Comparison of ENCODE assay signal across 8 cellular contexts in genomic region chr10:79320785-79321493, GRCh38. TPM values are rescaled to one million over a fixed set of nuclear protein-coding genes. Genes with fewer than 3 reads are reported as not detected.
A peak's percentile ranks its signal among the peaks of the same experiment; 100 is the strongest.
DNase-seq lines count a peak whose midpoint lies in the region; ATAC-seq, FAIRE-seq and TF ChIP-seq lines count a peak whose summit lies in the region.

No MANE protein-coding gene starts in this region.

- ATAC-seq in naive thymus-derived CD4-positive, alpha-beta T cell = peak; percentile 49
- ATAC-seq in HG03460 (IDR thresholded peaks at IDR 0.05; ENCODE audit: unreplicated experiment) = no peak
- ATAC-seq in aorta (ENCODE audit: low FRiP score) = no peak

- DNase-seq in Caki2 (ENCODE audit: low read depth) = peak; percentile 83
- peak; percentile 89 for DNase-seq in MG63
- DNase-seq in adrenal gland = peak in 4 of 7 donors; percentile 57 to 62 (median 58)
- no peak for DNase-seq in naive thymus-derived CD4-positive, alpha-beta T cell
- DNase-seq in kidney = no peak
- DNase-seq in occipital lobe (lab: John Stamatoyannopoulos, UW) = no peak
- no peak for DNase-seq in aorta

- H3K27me3 Mint-ChIP-seq in naive thymus-derived CD4-positive, alpha-beta T cell = peaks cover 0 to 4% (median 0%) of the 10 kb centered on the region in 5 donors

- H3K36me3 Mint-ChIP-seq in naive thymus-derived CD4-positive, alpha-beta T cell = peaks cover 0 to 27% (median 0%) of the 10 kb centered on the region in 5 donors

- H3K9me3 ChIP-seq in MG63 (no peaks in the 10 kb centered on the region; the same call in 1 of the 2 replicates), adrenal gland (replicated peaks in 1 of 3) (no peaks in the 10 kb centered on the region), kidney (ENCODE audit: control insufficient read depth in 1 of 2, low read length in 2 of 2) (no peaks in the 10 kb centered on the region), aorta (ENCODE audit: control insufficient read depth, low read length) (no peaks in the 10 kb centered on the region)
- H3K9me3 ChIP-seq in naive thymus-derived CD4-positive, alpha-beta T cell (ENCODE audit: control insufficient read depth in 2 of 3, low read length in 3 of 3) = no peaks in the 10 kb centered on the region

- H3K9me3 Mint-ChIP-seq in naive thymus-derived CD4-positive, alpha-beta T cell = peaks cover 0 to 15% (median 6%) of the 10 kb centered on the region in 11 donors

- TF ChIP-seq POLR2A in adrenal gland (IDR thresholded peaks at IDR 0.05) = no peak

- POLR2A ChIA-PET in naive thymus-derived CD4-positive, alpha-beta T cell (lab: Charles Lee) = interaction anchor here (1.4 kb wide), 1 partner anchor 25 kb away, joined by 4 read pairs; no protein-coding TSS in a partner anchor

- in situ Hi-C loops in Caki2 (cut with HindIII; ENCODE audit: low pct_unique_long_range_greater_than_20kb, low sequenced_read_pairs) = no loop called here

- no peaks in the 10 kb centered on the region for H3K27me3 ChIP-seq in MG63
- no peaks in the 10 kb centered on the region for H3K27me3 ChIP-seq in adrenal gland
- H3K27me3 ChIP-seq in naive thymus-derived CD4-positive, alpha-beta T cell (ENCODE audit: control insufficient read depth in 2 of 2, insufficient read depth in 2 of 2, low read length in 2 of 2) = no peaks in the 10 kb centered on the region
- H3K27me3 ChIP-seq in aorta (ENCODE audit: control insufficient read depth in 1 of 2, insufficient read depth in 2 of 2, low read length in 1 of 2) = no peaks in the 10 kb centered on the region

- peak overlapping the region in 2 of 10 donors; percentile 2 to 87 for H3K4me3 Mint-ChIP-seq in naive thymus-derived CD4-positive, alpha-beta T cell

- H3K27ac ChIP-seq in adrenal gland = peak overlapping the region in 1 of 5 donors; percentile 65
- no peak overlapping the region for H3K27ac ChIP-seq in naive thymus-derived CD4-positive, alpha-beta T cell (ENCODE audit: low read depth, low read length)
- H3K27ac ChIP-seq in kidney (ENCODE audit: low read depth in 2 of 2, low read length in 2 of 2) = no peak overlapping the region
- H3K27ac ChIP-seq in aorta (ENCODE audit: low read depth in 1 of 2, low read length in 2 of 2) = no peak overlapping the region

- H3K4me1 Mint-ChIP-seq in naive thymus-derived CD4-positive, alpha-beta T cell = peaks cover 64 to 91% (median 86%) of the 10 kb centered on the region in 7 donors

- CTCF ChIA-PET in naive thymus-derived CD4-positive, alpha-beta T cell (lab: Charles Lee) = interaction anchor here (0.6 kb wide), 1 partner anchor 78 kb away, joined by 3 read pairs; no protein-coding TSS in a partner anchor

- TF ChIP-seq CTCF in adrenal gland (IDR thresholded peaks at IDR 0.05) (no peak), kidney (IDR thresholded peaks at IDR 0.05; ENCODE audit: borderline replicate concordance, extremely low read depth, insufficient read depth) (no peak)

- H3K36me3 ChIP-seq in MG63 (peaks cover 23% of the 10 kb centered on the region), adrenal gland (replicated peaks in 1 of 2) (no peaks in the 10 kb centered on the region), kidney (ENCODE audit: control insufficient read depth in 1 of 2, insufficient read depth in 2 of 2, low read length in 2 of 2) (no peaks in the 10 kb centered on the region), aorta (ENCODE audit: control insufficient read depth in 1 of 2, insufficient read depth in 2 of 2, low read length in 1 of 2) (no peaks in the 10 kb centered on the region)
- H3K36me3 ChIP-seq in naive thymus-derived CD4-positive, alpha-beta T cell (ENCODE audit: control insufficient read depth in 2 of 3, insufficient read depth in 3 of 3, low read length in 3 of 3) = no peaks in the 10 kb centered on the region

- intact Hi-C loops in adrenal gland (cut with DNase I) = no loop called here
- intact Hi-C loops in naive thymus-derived CD4-positive, alpha-beta T cell (cut with micrococcal nuclease) = loop anchor here in 1 of 2 donors (10.0 kb wide), 2 partner anchors 256 to 1016 kb away; partner anchors contain the start of gene ZMIZ1
- intact Hi-C loops in kidney (cut with DNase I) = no loop called here
- intact Hi-C loops in aorta (cut with DNase I) = no loop called here

- H3K4me1 ChIP-seq in adrenal gland (replicated peaks in 1 of 2) (peaks cover 9% of the 10 kb centered on the region in 2 donors), kidney (ENCODE audit: control insufficient read depth in 1 of 2, insufficient read depth in 1 of 2, low read depth in 1 of 2, low read length in 2 of 2) (peaks cover 0 to 4% of the 10 kb centered on the region in 2 donors), aorta (ENCODE audit: control insufficient read depth in 1 of 2, insufficient read depth in 2 of 2, low read length in 2 of 2) (no peaks in the 10 kb centered on the region)
- H3K4me1 ChIP-seq in naive thymus-derived CD4-positive, alpha-beta T cell (ENCODE audit: control insufficient read depth in 2 of 2, insufficient read depth in 2 of 2, low read length in 2 of 2) = peaks cover 66 to 78% of the 10 kb centered on the region in 2 donors

- FAIRE-seq in kidney (lab: Jason Lieb, UNC) = no peak

- H3K9ac ChIP-seq in kidney (ENCODE audit: low read length in 2 of 2) = no peak overlapping the region

- peak overlapping the region in 3 of 9 donors; percentile 7 to 51 (median 15) for H3K27ac Mint-ChIP-seq in naive thymus-derived CD4-positive, alpha-beta T cell

- H3K4me3 ChIP-seq in MG63 (no peak overlapping the region), adrenal gland (no peak overlapping the region), kidney (ENCODE audit: low read length in 2 of 2) (no peak overlapping the region), aorta (ENCODE audit: low read length in 2 of 2) (no peak overlapping the region)
- no peak overlapping the region for H3K4me3 ChIP-seq in naive thymus-derived CD4-positive, alpha-beta T cell (ENCODE audit: low read length)

- WGBS in adrenal gland, 4 donors = 53 to 77% (median 67%) methylated on average over 8 of the region's 8 CpGs
- WGBS in aorta, 2 donors = 89 to 90% methylated on average over 8 of the region's 8 CpGs

RNA-seq across cellular contexts. Expression of gene PPIF, which starts 26.3 kb away (rescaled TPM):
- 85.8 and 124 TPM in 2 replicates for total RNA-seq in Caki2 (2014; rRNA removed; shearing (Covaris generic); ENCODE audit: low replicate concordance)
- 42.3 and 53.5 TPM in 2 replicates for total RNA-seq in MG63 (2014; rRNA removed; shearing (Covaris generic); ENCODE audit: low replicate concordance)
- 100 to 1,000 TPM; 179 to 619 (median 259) TPM for total RNA-seq in adrenal gland
- polyA plus RNA-seq in adrenal gland = 100 to 1,000 TPM in 1 of 3 donors, 10 to 100 TPM in 2; 43.8 to 564 (median 74.3) TPM
- 100 to 1,000 TPM in 1 of 5 experiments, 10 to 100 TPM in 4; 20.6 to 192 (median 73.3) TPM for total RNA-seq in naive thymus-derived CD4-positive, alpha-beta T cell
- 10 to 100 TPM in 1 of 2 donors, 1 to 10 TPM in 1; 8.7 to 12.9 TPM for polyA plus RNA-seq in naive thymus-derived CD4-positive, alpha-beta T cell
- total RNA-seq in kidney = 36.7 TPM
- 120 TPM for polyA plus RNA-seq in kidney (ENCODE audit: insufficient read depth, low read depth, low replicate concordance)
- total RNA-seq in occipital lobe = 5.8 TPM
- total RNA-seq in aorta = 10 to 100 TPM; 16.8 to 21.2 TPM
- polyA plus RNA-seq in aorta = 10 to 100 TPM in 1 of 2 donors, 1 to 10 TPM in 1; 9.0 to 11.1 TPM

Comparison
In these comparisons a context has a peak if more than half of its experiments do, and no peak if none do; other contexts are left out.
1. DNase-seq: peak in Caki2 (single experiment), MG63 (single experiment) and adrenal gland (4 of 7); none in naive thymus-derived CD4-positive, alpha-beta T cell (0 of 9), kidney (single experiment), occipital lobe (single experiment) and aorta (0 of 2).